ENCODE assay signal across 9 cellular contexts in the genomic region with DNA sequence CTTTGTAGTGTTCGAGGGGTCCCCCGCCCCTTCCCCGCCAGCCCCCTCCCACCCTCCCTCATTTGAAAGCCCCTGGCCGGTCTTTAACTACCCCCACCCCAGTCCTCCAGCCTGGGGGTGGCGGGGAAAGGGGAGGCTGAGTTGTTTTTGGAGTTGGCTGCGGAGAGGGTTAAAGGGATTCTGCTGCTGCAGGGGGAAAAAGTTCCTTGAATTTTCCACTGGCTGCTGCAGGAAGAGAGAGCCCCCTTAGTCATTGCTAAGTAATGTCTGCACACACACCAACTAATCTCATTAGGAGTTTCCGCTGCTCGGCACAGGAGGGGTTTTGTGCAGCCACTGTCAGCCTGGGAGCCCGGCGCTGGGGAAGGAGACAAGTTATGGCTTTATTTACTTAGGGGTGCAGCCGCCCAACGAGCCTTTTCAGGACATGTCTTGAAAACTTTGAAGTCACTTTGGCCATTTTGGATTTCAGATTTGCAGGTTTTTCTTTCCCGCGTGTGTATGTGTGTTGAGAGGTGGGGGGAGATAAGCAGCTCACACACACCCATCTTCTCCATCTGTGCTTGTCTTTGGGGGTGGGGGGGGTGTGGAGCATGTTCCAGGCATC. TPM values are rescaled to one million over a fixed set of nuclear protein-coding genes. Genes with fewer than 3 reads are reported as not detected.
DNase-seq lines count a peak whose midpoint lies in the region; ATAC-seq, FAIRE-seq and TF ChIP-seq lines count a peak whose summit lies in the region.
"Had no signal": no experiment of that assay in that cellular context is flagged by ENCODE, and none has a peak within 500 bp of the region (broad histone marks: within the 10 kb centered on the region; RNA-seq: fewer than 3 reads in every experiment).

No MANE protein-coding gene starts in this region.

- H3K27ac ChIP-seq in A549 = peak overlapping the region; percentile 90 to 94
- H3K27ac ChIP-seq in suprapubic skin = peak overlapping the region; percentile 78

- no peaks in the 10 kb centered on the region for H3K9me3 Mint-ChIP-seq in dendritic cell treated with granulocyte-macrophage colony-stimulating factor and Interleukin-4, amounts not matched to agents 40 ng/mL and 50 ng/mL, for 4 days

- WGBS in A549 (ENCODE audit: missing lambda C conversion rate) = 3% methylated on average over 14 of the region's 14 CpGs
- 21% methylated on average over 14 of the region's 14 CpGs for WGBS in suprapubic skin

- H3K36me3 ChIP-seq in suprapubic skin = no peaks in the 10 kb centered on the region

- H3K27me3 ChIP-seq in suprapubic skin = no peaks in the 10 kb centered on the region

- peak overlapping the region; percentile 91 for H3K4me3 Mint-ChIP-seq in dendritic cell treated with granulocyte-macrophage colony-stimulating factor and Interleukin-4, amounts not matched to agents 40 ng/mL and 50 ng/mL, for 4 days

- peak; percentile 35 to 45 for DNase-seq in A549 (ENCODE audit: low read depth in 1 of 2, low spot score in 1 of 2)
- peak; percentile 60 for DNase-seq in UCSD-AML1 (lab: John Stamatoyannopoulos, UW; ENCODE audit: unreplicated experiment)
- peak; percentile 69 to 90 for DNase-seq in lung microvascular endothelial cell (ENCODE audit: low read depth in 2 of 2)
- DNase-seq in suprapubic skin (ENCODE audit: low spot score in 2 of 2) = no peak
- no peak for DNase-seq in HT-29 (ENCODE audit: low spot score)

- TF ChIP-seq CTCF in A549 (IDR thresholded peaks at IDR 0.05) = no peak
- no peak for TF ChIP-seq CTCF in suprapubic skin (IDR thresholded peaks at IDR 0.05)

- H3K4me2 ChIP-seq in A549 = peak overlapping the region; percentile 91

- TF ChIP-seq POLR2A in A549 (IDR thresholded peaks at IDR 0.05; ENCODE audit: low read length) (no peak), suprapubic skin (IDR thresholded peaks at IDR 0.05) (no peak)

- H3K4me3 ChIP-seq in A549 (peak overlapping the region; percentile 93), suprapubic skin (peak overlapping the region; percentile 92)

- H3K4me1 ChIP-seq in A549 (peaks cover 38% of the 10 kb centered on the region), suprapubic skin (peaks cover 39% of the 10 kb centered on the region)

- peak overlapping the region; percentile 94 for H3K27ac Mint-ChIP-seq in dendritic cell treated with granulocyte-macrophage colony-stimulating factor and Interleukin-4, amounts not matched to agents 40 ng/mL and 50 ng/mL, for 4 days

- ATAC-seq in A549 (peak in 1 of 2 experiments; percentile 45; a peak in 3 of 6 replicates), HG02571 (IDR thresholded peaks at IDR 0.05; ENCODE audit: unreplicated experiment) (peak; percentile 6), HG02763 (IDR thresholded peaks at IDR 0.05; ENCODE audit: unreplicated experiment) (no peak)

- intact Hi-C loops in dendritic cell treated with granulocyte-macrophage colony-stimulating factor and Interleukin-4, amounts not matched to agents 40 ng/mL and 50 ng/mL, for 4 days (cut with micrococcal nuclease) = loop anchor here (1.0 kb wide), 1 partner anchor 19 kb away; no protein-coding TSS in a partner anchor

- FAIRE-seq in A549 (lab: Jason Lieb, UNC) = no peak
- FAIRE-seq: islet of Langerhans had no signal

- no peak for TF ChIP-seq RAD21 in A549 (conservative IDR thresholded peaks at IDR 0.05 in 1 of 2, IDR thresholded peaks at IDR 0.05 in 1 of 2)

- H3K4me1 Mint-ChIP-seq in dendritic cell treated with granulocyte-macrophage colony-stimulating factor and Interleukin-4, amounts not matched to agents 40 ng/mL and 50 ng/mL, for 4 days (ENCODE audit: low read depth) = peaks cover 29% of the 10 kb centered on the region

- H3K9me3 ChIP-seq in A549 (no peaks in the 10 kb centered on the region), suprapubic skin (no peaks in the 10 kb centered on the region)

- POLR2A ChIA-PET in A549 (lab: Yijun Ruan, JAX) = interaction anchor here (0.5 to 1.0 kb wide), 3 partner anchors 13 to 205 kb away, joined by 3 to 7 read pairs (median 3); no protein-coding TSS in a partner anchor

- peaks cover 5% of the 10 kb centered on the region for H3K27me3 Mint-ChIP-seq in dendritic cell treated with granulocyte-macrophage colony-stimulating factor and Interleukin-4, amounts not matched to agents 40 ng/mL and 50 ng/mL, for 4 days

- no peak for TF ChIP-seq EP300 in A549 (IDR thresholded peaks at IDR 0.05)
- no peak for TF ChIP-seq EP300 in suprapubic skin (IDR thresholded peaks at IDR 0.05)

- peaks cover 14% of the 10 kb centered on the region for H3K36me3 Mint-ChIP-seq in dendritic cell treated with granulocyte-macrophage colony-stimulating factor and Interleukin-4, amounts not matched to agents 40 ng/mL and 50 ng/mL, for 4 days (ENCODE audit: low read depth)

- CTCF ChIA-PET in A549 (lab: Yijun Ruan, JAX) = interaction anchor here (1.8 kb wide), 1 partner anchor 20 kb away, joined by 12 read pairs; no protein-coding TSS in a partner anchor

TF ChIP-seq in A549, 52 proteins besides CTCF, POLR2A, EP300 and RAD21:
- TF ChIP-seq POLR2AphosphoS2 (conservative IDR thresholded peaks at IDR 0.05; ENCODE audit: low read length) (0 out of 2 replicates have a peak, but pooled peaks have one; percentile 43), FOSL2 (IDR thresholded peaks at IDR 0.05) (no peak), FOSL2 (CRISPR knock-in tag; IDR thresholded peaks at IDR 0.05) (peak; percentile 2), HEYL (CRISPR knock-in tag; IDR thresholded peaks at IDR 0.05) (no peak)

RNA-seq across cellular contexts. Expression of a gene that starts 1.8 kb away (rescaled TPM):
- polyA plus RNA-seq in A549 (2011; rRNA removed) (36.5 and 38.6 TPM in 2 replicates), A549 (2017; fragmentation: RNase III; extraction: RNeasy Plus Mini Kit Qiagen cat#74134 plus additional on column Dnase treatment) (28.5 to 36.0 TPM (median 33.1 TPM) in 3 replicates)
- 22.9 and 34.3 TPM in 2 replicates for polyA plus RNA-seq in A549 (2012; cell fraction: cytosol; rRNA removed)
- 12.9 and 16.0 TPM in 2 replicates for polyA plus RNA-seq in A549 (2012; cell fraction: nucleus; rRNA removed)
- polyA minus RNA-seq in A549 (2011; rRNA and poly(A)+ RNA removed) = 46.9 and 47.9 TPM in 2 replicates
- total RNA-seq in lung microvascular endothelial cell (47.2 and 47.9 TPM in 2 replicates), suprapubic skin (10 to 100 TPM in 3 of 4 donors, 1 to 10 TPM in 1; 10.0 to 13.5 (median 11.0) TPM)
- 1.3 and 8.9 TPM in 2 replicates for total RNA-seq in HT-29 (2014; rRNA removed; shearing (Covaris generic))

Comparison
In these comparisons a context has a peak if more than half of its experiments do, and no peak if none do; other contexts are left out.
1. DNase-seq: peak in A549 (2 of 2), UCSD-AML1 (single experiment) and lung microvascular endothelial cell (2 of 2); none in suprapubic skin (0 of 2) and HT-29 (single experiment).